ENCODE assay signal across 11 cellular contexts in the genomic region with DNA sequence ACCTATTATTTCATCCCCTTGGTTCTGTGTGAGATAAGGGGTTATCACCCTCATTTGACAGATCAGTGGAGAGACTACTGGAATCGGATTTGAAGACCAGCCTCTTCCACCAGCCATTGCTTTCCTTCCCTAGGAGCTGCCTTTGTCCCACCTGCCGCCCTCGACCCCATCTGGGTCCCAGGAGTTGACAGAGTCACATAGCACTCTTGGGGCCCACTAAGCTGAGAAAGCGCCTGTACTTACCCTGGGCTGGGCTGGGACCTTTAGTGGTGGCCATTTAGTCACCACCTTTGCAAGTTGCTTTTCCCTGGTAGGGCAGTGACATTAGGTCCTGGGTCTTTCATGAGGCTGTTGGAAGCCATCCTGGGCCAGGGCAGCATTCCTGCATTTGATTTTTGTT. TPM values are rescaled to one million over a fixed set of nuclear protein-coding genes. Genes with fewer than 3 reads are reported as not detected.
"Had no signal": no experiment of that assay in that cellular context is flagged by ENCODE, and none has a peak within 500 bp of the region (broad histone marks: within the 10 kb centered on the region; RNA-seq: fewer than 3 reads in every experiment).

No MANE protein-coding gene starts in this region.

RNA-seq across cellular contexts. Expression of a gene that starts 17.6 kb away (rescaled TPM):
- total RNA-seq: neural crest cell, omental fat pad, osteocyte, posterior vena cava, pulmonary artery endothelial cell, right atrium auricular region, sciatic nerve, smooth muscle cell, transverse colon, upper lobe of right lung had no signal
- polyA plus RNA-seq: naive thymus-derived CD4-positive, alpha-beta T cell; smooth muscle cell had no signal

RNA-seq across cellular contexts. Expression of a gene that starts 36.6 kb away (rescaled TPM):
- total RNA-seq: osteocyte had no signal
- polyA plus RNA-seq: smooth muscle cell had no signal
